Comparison of ENCODE assay signal across 8 cellular contexts in the genomic region with DNA sequence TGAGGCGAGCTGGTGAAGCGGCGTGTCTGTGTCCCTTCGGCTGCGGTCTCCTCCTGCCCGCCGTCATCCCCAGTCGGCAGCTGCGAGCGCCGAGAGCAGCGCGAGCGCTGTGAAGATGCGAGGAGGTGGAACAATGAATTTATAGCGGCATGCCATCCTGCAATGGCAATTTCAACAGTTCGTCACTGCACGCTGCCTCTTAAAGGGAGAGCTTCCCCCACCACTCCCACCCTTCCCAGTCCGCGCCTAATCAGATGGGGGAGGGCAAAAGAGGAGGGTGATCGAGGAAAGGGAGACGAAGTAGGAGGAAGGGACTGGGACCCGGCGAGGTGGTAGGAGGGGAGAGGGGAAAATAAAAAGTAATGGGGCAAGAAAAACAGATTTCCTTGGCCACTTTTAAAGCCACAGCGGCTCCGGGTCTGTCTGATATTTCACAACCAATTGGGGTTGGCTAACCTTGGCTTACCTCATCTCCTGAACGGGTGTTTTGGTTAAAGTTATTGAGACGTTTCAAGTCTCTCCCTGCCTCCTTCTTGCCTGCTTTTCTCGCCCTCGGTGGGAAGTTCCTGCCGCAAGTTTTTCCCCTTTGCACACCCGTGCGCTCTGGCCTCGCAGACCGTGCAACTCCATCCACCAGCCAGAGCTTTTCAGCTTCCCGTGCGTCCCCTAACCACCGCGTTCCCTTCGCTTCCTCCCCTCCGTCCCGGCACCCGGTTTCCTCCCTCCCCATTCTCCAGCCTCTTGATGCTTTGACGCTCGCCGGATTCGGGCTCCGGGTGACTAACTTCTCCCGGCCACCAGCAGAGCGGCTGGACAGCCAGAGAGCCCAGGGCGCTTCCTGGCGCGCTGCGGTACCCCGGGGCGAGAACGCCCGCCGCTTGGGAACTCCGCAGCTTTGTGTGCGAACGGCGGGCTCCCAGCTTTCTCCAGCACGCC. TPM values are rescaled to one million over a fixed set of nuclear protein-coding genes. Genes with fewer than 3 reads are reported as not detected.
DNase-seq lines count a peak whose midpoint lies in the region; ATAC-seq and TF ChIP-seq lines count a peak whose summit lies in the region.

ADAMTS5 (minus strand) TSS at position 111 of the 936 bp plus-strand sequence. CDS start 697 bp downstream, outside the sequence.

- no peak; the same call in 1 of the 2 replicates for TF ChIP-seq RAD21 in IMR-90 (IDR thresholded peaks at IDR 0.05; ENCODE audit: low read length)

- H3K36me3 ChIP-seq in IMR-90 (ENCODE audit: control insufficient read depth, insufficient read depth, low read length): no peaks in the 10 kb centered on the region
- no peaks in the 10 kb centered on the region for H3K36me3 ChIP-seq in brain microvascular endothelial cell (replicated peaks)
- H3K36me3 ChIP-seq in stomach: no peaks in the 10 kb centered on the region

- intact Hi-C loops in IMR-90 (cut with micrococcal nuclease) (loop anchor here (2.0 to 10.0 kb wide), 10 partner anchors 85 to 1778 kb away; no protein-coding TSS in a partner anchor), stomach (cut with DNase I; ENCODE audit: low total_unique reads) (no loop called here)

- WGBS in IMR-90 (ENCODE audit: extremely low coverage in 2 of 2, insufficient read length in 1 of 2), 2 experiments: 0% methylated on average over 14 of the region's 64 CpGs; no CpG with 5 or more reads in 1 of the 2 experiments
- 2 to 4% (median 3%) methylated on average over 59 to 64 of the region's 64 CpGs for WGBS in stomach, 5 donors

- peak within 1 kb of the TSS; percentile 83 for H4K91ac ChIP-seq in IMR-90 (ENCODE audit: insufficient read depth, low read depth, low read length)

- H3K18ac ChIP-seq in IMR-90 (ENCODE audit: low read depth, low read length): peak within 1 kb of the TSS; percentile 66

- peak within 1 kb of the TSS; percentile 63 for H4K5ac ChIP-seq in IMR-90 (ENCODE audit: low read depth, low read length)

- TF ChIP-seq POLR2A in IMR-90 (IDR thresholded peaks at IDR 0.05; ENCODE audit: low read depth, low read length) (peak; percentile 65), stomach (IDR thresholded peaks at IDR 0.05) (no peak)

- peak within 1 kb of the TSS; percentile 52 for H3K23ac ChIP-seq in IMR-90 (ENCODE audit: low read depth, low read length)

- peak within 1 kb of the TSS; percentile 77 for H3K4ac ChIP-seq in IMR-90 (ENCODE audit: low read depth, low read length)

- H2BK5ac ChIP-seq in IMR-90 (ENCODE audit: low read depth, low read length, poor library complexity, severe bottlenecking): peak within 1 kb of the TSS; percentile 46

- H3K4me3 ChIP-seq in AG09309 (ENCODE audit: control insufficient read depth, low read depth, low read length) (peak within 1 kb of the TSS; percentile 64), IMR-90 (ENCODE audit: insufficient read depth, low read depth, low read length) (peak within 1 kb of the TSS; percentile 65), brain microvascular endothelial cell (ENCODE audit: low read depth, low read length) (peak within 1 kb of the TSS; percentile 66), stomach (peak within 1 kb of the TSS; percentile 56 to 68 (median 60))

- POLR2A ChIA-PET in IMR-90 (lab: Charles Lee; ENCODE audit: unreplicated experiment): interaction anchor here (0.6 to 1.1 kb wide), 5 partner anchors 207 to 819 kb away, joined by 3 to 21 read pairs (median 3); no protein-coding TSS in a partner anchor

- in situ Hi-C loops in IMR-90 (cut with MboI; ENCODE audit: low sequenced_read_pairs) (no loop called here), brain microvascular endothelial cell (cut with HindIII; ENCODE audit: low pct_ligation_motif_present, low sequenced_read_pairs) (no loop called here)

- H2AK9ac ChIP-seq in IMR-90 (replicated peaks; ENCODE audit: low read depth, low read length, poor library complexity): peak within 1 kb of the TSS; percentile 47

- H2AFZ ChIP-seq in IMR-90 (replicated peaks; ENCODE audit: low read length, poor library complexity): peak within 1 kb of the TSS; percentile 93

- ATAC-seq in IMR-90 (ENCODE audit: low read depth) (peak; percentile 61), HG03460 (IDR thresholded peaks at IDR 0.05; ENCODE audit: unreplicated experiment) (no peak), GM21786 (IDR thresholded peaks at IDR 0.05; ENCODE audit: unreplicated experiment) (no peak)

- peak within 1 kb of the TSS; percentile 83 for H2BK20ac ChIP-seq in IMR-90 (ENCODE audit: low read depth, low read length)

- dilution Hi-C loops in IMR-90 (cut with HindIII; ENCODE audit: low sequenced_read_pairs, unreplicated experiment): no loop called here

- peak within 1 kb of the TSS; percentile 58 for H3K56ac ChIP-seq in IMR-90 (ENCODE audit: extremely low read depth, insufficient read depth, low read length)

- no peaks in the 10 kb centered on the region for H3K9me3 ChIP-seq in IMR-90 (ENCODE audit: control insufficient read depth, insufficient read depth, low read length)
- H3K9me3 ChIP-seq in stomach: no peaks in the 10 kb centered on the region

- no TSS peak for BruUV-seq in IMR-90 (replicated peaks; lab: Mats Ljungman, UMichigan)

- TF ChIP-seq CTCF in AG09309 (IDR thresholded peaks at IDR 0.05; ENCODE audit: control insufficient read depth, insufficient read depth, low read depth, low read length, missing control alignments) (no peak), IMR-90 (conservative IDR thresholded peaks at IDR 0.05; ENCODE audit: low read depth, low read length) (0 out of 2 replicates have a peak, but pooled peaks have one; percentile 4), brain microvascular endothelial cell (IDR thresholded peaks at IDR 0.05; ENCODE audit: low read depth, low read length, missing control alignments) (peak; percentile 31), stomach (IDR thresholded peaks at IDR 0.05) (no peak)

- CTCF ChIA-PET in IMR-90 (lab: Yijun Ruan, JAX): interaction anchor here (0.6 kb wide), 1 partner anchor 598 kb away, joined by 3 read pairs; no protein-coding TSS in a partner anchor

- H3K4me1 ChIP-seq in IMR-90 (ENCODE audit: control insufficient read depth, insufficient read depth, low read length) (no peaks in the 10 kb centered on the region; the same call in 1 of the 2 replicates), stomach (peaks cover 0 to 40% (median 19%) of the 10 kb centered on the region in 4 donors)

- peak within 1 kb of the TSS; percentile 86 for H2BK120ac ChIP-seq in IMR-90 (ENCODE audit: low read depth, low read length)

- H3K4me2 ChIP-seq in IMR-90 (ENCODE audit: low read depth, low read length): peak within 1 kb of the TSS; percentile 74

- TF ChIP-seq EP300 in stomach (IDR thresholded peaks at IDR 0.05): no peak

- peak within 1 kb of the TSS; percentile 77 for H3K9ac ChIP-seq in IMR-90 (ENCODE audit: low read depth, low read length)

- H2BK15ac ChIP-seq in IMR-90 (ENCODE audit: low read depth, low read length): peak within 1 kb of the TSS; percentile 63; the same call in 2 of the 3 replicates

- H2AK5ac ChIP-seq in IMR-90 (ENCODE audit: low read depth, low read length): peak within 1 kb of the TSS; percentile 45; the same call in 1 of the 2 replicates

- H3K27me3 ChIP-seq in IMR-90 (ENCODE audit: control insufficient read depth, insufficient read depth, low read length) (no peaks in the 10 kb centered on the region), brain microvascular endothelial cell (replicated peaks) (no peaks in the 10 kb centered on the region), stomach (peaks cover 0 to 49% (median 17%) of the 10 kb centered on the region in 3 donors)

- H3K27ac ChIP-seq in IMR-90 (ENCODE audit: insufficient read depth, low read length) (peak within 1 kb of the TSS; percentile 80), brain microvascular endothelial cell (peak within 1 kb of the TSS; percentile 42), stomach (peak within 1 kb of the TSS; percentile 70 to 86 (median 83))

- no peaks in the 10 kb centered on the region; the same call in 1 of the 2 replicates for H4K20me1 ChIP-seq in IMR-90 (ENCODE audit: insufficient read depth, low read length)

- H3K79me1 ChIP-seq in IMR-90 (ENCODE audit: low read depth in 1 of 2, low read length in 2 of 2): peaks cover 3 to 12% of the 10 kb centered on the region in 2 experiments; a peak in 2 of 4 replicates

- peak within 1 kb of the TSS; percentile 41 for H3K14ac ChIP-seq in IMR-90 (replicated peaks; ENCODE audit: low read depth, low read length)

- DNase-seq in AG09309 (ENCODE audit: low read depth): peak; percentile 43
- peak; percentile 69 for DNase-seq in IMR-90
- DNase-seq in brain microvascular endothelial cell: peak; percentile 58
- DNase-seq in iPS-NIHi7 (ENCODE audit: extremely low spot score): peak; percentile 59
- DNase-seq in stomach: peak; percentile 25
- no peak for DNase-seq in pons (ENCODE audit: low spot score)

- H4K8ac ChIP-seq in IMR-90 (ENCODE audit: low read depth in 2 of 2, low read length in 2 of 2): peak within 1 kb of the TSS; percentile 68 to 78

- no peaks in the 10 kb centered on the region; the same call in 1 of the 2 replicates for H3K9me1 ChIP-seq in IMR-90 (ENCODE audit: insufficient read depth, low read length)

TF ChIP-seq in IMR-90, 13 proteins besides CTCF, POLR2A, EP300 and RAD21 (continues in another document):
- TF ChIP-seq RCOR1 (IDR thresholded peaks at IDR 0.05; ENCODE audit: insufficient replicate concordance, low read length) (no peak), MXI1 (IDR thresholded peaks at IDR 0.05; ENCODE audit: borderline replicate concordance, low read depth, low read length) (no peak; the same call in 1 of the 2 replicates), ELK1 (IDR thresholded peaks at IDR 0.05; ENCODE audit: borderline replicate concordance, low read depth, low read length) (no peak)

RNA-seq across cellular contexts. Expression of gene ADAMTS5, which starts in this region (rescaled TPM):
- total RNA-seq in IMR-90 (2012; rRNA removed) (0.54 and 1.1 TPM in 2 replicates), stomach (10 to 100 TPM in 2 of 5 donors, 1 to 10 TPM in 3; 1.4 to 52.0 (median 6.7) TPM)
- polyA plus RNA-seq in IMR-90 (2012; rRNA removed) (0.46 and 0.58 TPM in 2 replicates), stomach (1 to 10 TPM in 2 of 3 donors, under 1 TPM in 1; 0.55 to 2.4 (median 2.2) TPM)
- 0.25 and 0.28 TPM in 2 replicates for polyA plus RNA-seq in IMR-90 (2012; cell fraction: cytosol; rRNA removed)
- 0.59 and 0.64 TPM in 2 replicates for polyA plus RNA-seq in IMR-90 (2012; cell fraction: nucleus; rRNA removed; ENCODE audit: low replicate concordance)

Comparison
In these comparisons a context has a peak if more than half of its experiments do, and no peak if none do; other contexts are left out.
1. CTCF ChIP-seq: peak in IMR-90 (single experiment) and brain microvascular endothelial cell (single experiment); none in AG09309 (single experiment) and stomach (0 of 7).
2. Peak in every context shown above with its lines, with median percentiles within 50 percentile points of each other: H3K4me3 ChIP-seq and H3K27ac ChIP-seq.